In the genomic region with DNA sequence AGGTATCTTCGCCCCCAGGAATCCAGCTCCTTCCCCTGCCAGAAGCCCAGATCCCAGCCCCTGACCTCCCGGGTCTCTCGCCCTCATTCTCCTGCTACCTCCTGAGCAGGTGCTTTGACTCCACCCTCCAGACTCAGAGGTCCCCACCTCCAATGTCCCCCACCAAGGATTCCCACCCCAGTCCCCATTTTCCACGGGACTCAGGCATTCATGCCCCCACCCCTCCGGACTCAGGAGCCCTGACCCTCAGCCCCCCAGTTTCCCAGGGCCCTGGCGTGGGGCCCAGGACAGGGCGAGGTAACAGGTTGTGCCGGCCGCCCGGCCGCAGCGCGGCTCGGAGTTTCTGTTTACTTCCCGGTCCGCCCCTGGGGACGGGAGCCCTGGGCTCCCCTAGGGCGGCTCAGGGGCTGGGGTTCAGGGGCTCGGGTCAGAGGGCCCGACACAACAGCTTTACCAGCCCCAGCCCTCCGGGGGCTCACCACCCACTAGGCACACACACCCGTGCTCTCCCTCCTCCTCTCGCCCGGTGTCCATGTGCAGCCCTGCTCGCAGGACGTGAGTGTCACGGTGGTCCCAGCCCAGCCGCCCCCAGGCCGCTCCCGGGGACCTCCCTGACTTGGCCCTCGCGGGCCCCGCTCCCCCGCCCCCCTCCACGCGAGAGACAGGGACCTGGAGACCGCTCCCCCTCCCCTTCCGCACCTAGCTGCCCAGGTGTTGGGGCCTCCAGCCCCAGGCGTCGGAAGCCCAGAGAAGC, we compare ENCODE assay signal across 10 cellular contexts. TPM values are rescaled to one million over a fixed set of nuclear protein-coding genes. Genes with fewer than 3 reads are reported as not detected.
DNase-seq lines count a peak whose midpoint lies in the region; FAIRE-seq and TF ChIP-seq lines count a peak whose summit lies in the region.
"Had no signal": no experiment of that assay in that cellular context is flagged by ENCODE, and none has a peak within 500 bp of the region (broad histone marks: within the 10 kb centered on the region; RNA-seq: fewer than 3 reads in every experiment).

No MANE protein-coding gene starts in this region.

- H3K4me3 ChIP-seq in HUES64 (ENCODE audit: low read length) (peak overlapping the region; percentile 63), parathyroid adenoma (ENCODE audit: low read depth, low read length) (peak overlapping the region; percentile 36)
- H3K4me3 ChIP-seq in effector memory CD4-positive, alpha-beta T cell (ENCODE audit: insufficient read depth, low read depth, low read length, poor library complexity, severe bottlenecking): peak overlapping the region; percentile 12

- TF ChIP-seq CTCF in parathyroid adenoma (IDR thresholded peaks at IDR 0.05): no peak

- H3K4me1 ChIP-seq in HUES64 (ENCODE audit: insufficient read depth, low read length): peaks cover 5% of the 10 kb centered on the region; the same call in 1 of the 2 replicates
- H3K4me1 ChIP-seq in effector memory CD4-positive, alpha-beta T cell (ENCODE audit: control insufficient read depth, insufficient read depth, low read length, poor library complexity, severe bottlenecking): peaks cover 14% of the 10 kb centered on the region
- no peaks in the 10 kb centered on the region for H3K4me1 ChIP-seq in parathyroid adenoma

- TF ChIP-seq POLR2A in H54 (IDR thresholded peaks at IDR 0.05; ENCODE audit: low read depth, low read length): no peak

- no peak overlapping the region for H3K27ac ChIP-seq in HUES64 (ENCODE audit: low read depth, low read length)
- H3K27ac ChIP-seq in effector memory CD4-positive, alpha-beta T cell (ENCODE audit: insufficient read depth, low read length, poor library complexity, severe bottlenecking): no peak overlapping the region
- H3K27ac ChIP-seq in parathyroid adenoma: no peak overlapping the region

- WGBS in HUES64: 9% methylated on average over 40 of the region's 40 CpGs

- H3K9me3 ChIP-seq in HUES64 (ENCODE audit: insufficient read depth, low read depth, low read length): no peaks in the 10 kb centered on the region
- H3K9me3 ChIP-seq in effector memory CD4-positive, alpha-beta T cell (ENCODE audit: control insufficient read depth, low read length): no peaks in the 10 kb centered on the region
- H3K9me3 ChIP-seq in parathyroid adenoma (ENCODE audit: control insufficient read depth, low read length): no peaks in the 10 kb centered on the region
- H3K9me3 ChIP-seq: sigmoid colon had no signal

- no peak for DNase-seq in effector memory CD4-positive, alpha-beta T cell
- DNase-seq in NCI-H526 treated with DMSO at 0.1 percent for 48 hours (lab: John Stamatoyannopoulos, UW): no peak
- DNase-seq in H54 (ENCODE audit: insufficient read length, low spot score): no peak
- no peak for DNase-seq in cardiac septum (ENCODE audit: low spot score)
- DNase-seq: activated CD4-positive, alpha-beta T cell treated with anti-CD3 and anti-CD28 coated beads, Interleukin-2, amount 50 U/mL, for 48 hours; NCI-H2029 treated with DMSO at 0.1 percent for 48 hours; SHP77 treated with DMSO at 0.1 percent for 48 hours; sigmoid colon had no signal

- peaks cover 51% of the 10 kb centered on the region for H3K27me3 ChIP-seq in HUES64 (ENCODE audit: insufficient read depth, low read length)
- peaks cover 44% of the 10 kb centered on the region for H3K27me3 ChIP-seq in effector memory CD4-positive, alpha-beta T cell (replicated peaks; ENCODE audit: control insufficient read depth, insufficient read depth, low read length, poor library complexity, severe bottlenecking)
- H3K27me3 ChIP-seq in parathyroid adenoma (ENCODE audit: control insufficient read depth, insufficient read depth, low read length): no peaks in the 10 kb centered on the region

- peak overlapping the region; percentile 67 for H2AFZ ChIP-seq in parathyroid adenoma

- intact Hi-C loops in cardiac septum (cut with DNase I): no loop called here

- no peaks in the 10 kb centered on the region for H3K79me2 ChIP-seq in parathyroid adenoma

- FAIRE-seq in H54 (lab: Jason Lieb, UNC): no peak

- H3K36me3 ChIP-seq in HUES64 (ENCODE audit: insufficient read depth, low read length): no peaks in the 10 kb centered on the region
- no peaks in the 10 kb centered on the region for H3K36me3 ChIP-seq in effector memory CD4-positive, alpha-beta T cell (ENCODE audit: control insufficient read depth, insufficient read depth, low read length)
- no peaks in the 10 kb centered on the region for H3K36me3 ChIP-seq in parathyroid adenoma (ENCODE audit: control insufficient read depth, insufficient read depth, low read length)
- H3K36me3 ChIP-seq: sigmoid colon had no signal

- H3K4me2 ChIP-seq in parathyroid adenoma (ENCODE audit: low read length): peak overlapping the region; percentile 48

- H3K9ac ChIP-seq in HUES64 (ENCODE audit: low read depth, low read length): peak overlapping the region; percentile 38; the same call in 1 of the 2 replicates
- H3K9ac ChIP-seq in parathyroid adenoma: no peak overlapping the region

RNA-seq across cellular contexts. Expression of gene BICDL2, which starts 0.6 kb away (rescaled TPM):
- 1.7 TPM for polyA plus RNA-seq in HUES64 (2013, experiment 1 of 2)
- 2.1 TPM for polyA plus RNA-seq in HUES64 (2013, experiment 2 of 2)
- not detected for total RNA-seq in cardiac septum

RNA-seq across cellular contexts. Expression of gene MMP25, which starts 10.2 kb away (rescaled TPM):
- polyA plus RNA-seq in HUES64 (2013, experiment 1 of 2): 8.3 TPM
- 8.9 TPM for polyA plus RNA-seq in HUES64 (2013, experiment 2 of 2)
- total RNA-seq in cardiac septum: 3.0 TPM

RNA-seq across cellular contexts. Expression of gene THOC6, which starts 12.3 kb away (rescaled TPM):
- 53.2 TPM for polyA plus RNA-seq in HUES64 (2013, experiment 1 of 2)
- 46.4 TPM for polyA plus RNA-seq in HUES64 (2013, experiment 2 of 2)
- 13.9 TPM for total RNA-seq in cardiac septum

RNA-seq across cellular contexts. Expression of gene HCFC1R1, which starts 12.4 kb away (rescaled TPM):
- 64.6 TPM for polyA plus RNA-seq in HUES64 (2013, experiment 1 of 2)
- polyA plus RNA-seq in HUES64 (2013, experiment 2 of 2): 74.2 TPM
- total RNA-seq in cardiac septum: 41.3 TPM

RNA-seq across cellular contexts. Expression of gene TNFRSF12A, which starts 16.0 kb away (rescaled TPM):
- 63.8 TPM for polyA plus RNA-seq in HUES64 (2013, experiment 1 of 2)
- 60.7 TPM for polyA plus RNA-seq in HUES64 (2013, experiment 2 of 2)
- total RNA-seq in cardiac septum: 229 TPM

Comparison
In these comparisons a context has a peak if more than half of its experiments do, and no peak if none do; other contexts are left out.
1. H3K4me3 ChIP-seq: peak in every context shown above with its lines; median percentile 63 in HUES64; 36 in parathyroid adenoma; 12 in effector memory CD4-positive, alpha-beta T cell.